20 cellular contexts compared by ENCODE assay signal in the genomic region with DNA sequence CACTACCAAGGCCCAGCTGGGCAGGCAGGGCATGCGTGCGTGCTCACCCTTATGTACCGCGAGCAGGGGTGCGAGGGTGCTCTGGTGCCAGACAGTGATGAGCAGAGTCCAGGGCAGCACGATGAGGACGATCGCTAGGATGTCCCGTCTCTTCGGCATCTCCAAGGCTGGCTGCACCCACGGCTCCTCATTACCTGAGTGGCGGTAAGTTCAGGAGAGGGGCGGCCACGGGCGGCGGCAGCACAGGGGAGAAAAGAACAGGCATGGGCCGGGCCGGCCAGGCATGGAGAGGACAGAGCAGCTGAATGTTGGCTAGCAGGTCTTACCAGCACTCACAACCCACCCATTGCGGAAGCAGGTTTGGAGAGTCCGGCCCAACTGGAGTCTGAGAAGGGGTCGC. TPM values are rescaled to one million over a fixed set of nuclear protein-coding genes. Genes with fewer than 3 reads are reported as not detected.
DNase-seq lines count a peak whose midpoint lies in the region; ATAC-seq lines count a peak whose summit lies in the region.
"Had no signal": no experiment of that assay in that cellular context is flagged by ENCODE, and none has a peak within 500 bp of the region (broad histone marks: within the 10 kb centered on the region; RNA-seq: fewer than 3 reads in every experiment).

No MANE protein-coding gene starts in this region.

- H3K27ac Mint-ChIP-seq in T-helper 2 cell treated with Interferon-gamma antibody and Interleukin-4, amounts not matched to agents 5 μg/mL and 100 μg/mL, for 36 hours: no peak overlapping the region
- H3K27ac Mint-ChIP-seq in activated T-helper 1 cell treated with anti-CD3 and anti-CD28 coated beads, Interleukin-12 subunit alpha, Interleukin-12 subunit beta, Interleukin-2, Interleukin-4 antibody, amounts not matched to agents 30 ng/mL and 10 ng/mL and 1 ng/mL, durations not matched to agents 14 hours and 24 hours and 36 hours: no peak overlapping the region
- H3K27ac Mint-ChIP-seq in naive thymus-derived CD4-positive, alpha-beta T cell: no peak overlapping the region

- H3K9me3 Mint-ChIP-seq in T-helper 2 cell treated with Interferon-gamma antibody and Interleukin-4, amounts not matched to agents 5 μg/mL and 100 μg/mL, for 36 hours: no peaks in the 10 kb centered on the region
- no peaks in the 10 kb centered on the region for H3K9me3 Mint-ChIP-seq in activated T-helper 1 cell treated with anti-CD3 and anti-CD28 coated beads, Interleukin-12 subunit alpha, Interleukin-12 subunit beta, Interleukin-2, Interleukin-4 antibody, amounts not matched to agents 30 ng/mL and 10 ng/mL and 1 ng/mL, durations not matched to agents 14 hours and 24 hours and 36 hours
- H3K9me3 Mint-ChIP-seq in naive thymus-derived CD4-positive, alpha-beta T cell: peaks cover 0 to 3% (median 0%) of the 10 kb centered on the region in 11 donors
- H3K9me3 Mint-ChIP-seq: CD4-positive, CD25-positive, alpha-beta regulatory T cell had no signal

- no peak for DNase-seq in T-helper 2 cell treated with Interferon-gamma antibody and Interleukin-4, amounts not matched to agents 5 μg/mL and 100 μg/mL, for 36 hours (ENCODE audit: low spot score)
- no peak for DNase-seq in T-helper 2 cell
- DNase-seq in activated T-helper 1 cell treated with anti-CD3 and anti-CD28 coated beads, Interleukin-12 subunit alpha, Interleukin-12 subunit beta, Interleukin-2, Interleukin-4 antibody, amounts not matched to agents 30 ng/mL and 10 ng/mL and 1 ng/mL, durations not matched to agents 14 hours and 24 hours and 36 hours (ENCODE audit: low spot score): no peak
- DNase-seq in naive thymus-derived CD4-positive, alpha-beta T cell: no peak
- no peak for DNase-seq in DMS114 treated with DMSO at 0.1 percent for 48 hours (lab: John Stamatoyannopoulos, UW; ENCODE audit: unreplicated experiment)
- DNase-seq in SW 1271 (lab: John Stamatoyannopoulos, UW): no peak
- DNase-seq: 8988T; CD4-positive, CD25-positive, alpha-beta regulatory T cell; EL; GOT3; MV-4-11; NCI-H1694 treated with DMSO at 0.1 percent for 48 hours; NCI-H510A; NCI-H774; Right ventricle myocardium superior had no signal

- POLR2A ChIA-PET in naive thymus-derived CD4-positive, alpha-beta T cell (lab: Charles Lee): no interaction called here

- CTCF ChIA-PET in naive thymus-derived CD4-positive, alpha-beta T cell (lab: Charles Lee): interaction anchor here (1.1 kb wide), 1 partner anchor 11 kb away, joined by 4 read pairs; no protein-coding TSS in a partner anchor

- peak overlapping the region in 5 of 11 experiments; percentile 19 to 66 (median 43); a peak in 7 of 22 replicates for H3K27ac ChIP-seq in BLaER1 treated with 17β-estradiol and CSF1 and Interleukin-3, amounts not matched to agents 10 nM and 100 nM
- H3K27ac ChIP-seq in naive thymus-derived CD4-positive, alpha-beta T cell (ENCODE audit: low read depth, low read length): no peak overlapping the region

- ATAC-seq in naive thymus-derived CD4-positive, alpha-beta T cell: peak; percentile 24
- ATAC-seq in HG03354 (IDR thresholded peaks at IDR 0.05; ENCODE audit: poor library complexity, severe bottlenecking, unreplicated experiment): no peak
- ATAC-seq: HepG2 had no signal

- H3K9me3 ChIP-seq in BLaER1 treated with 17β-estradiol and CSF1 and Interleukin-3, amounts not matched to agents 10 nM and 100 nM (replicated peaks in 1 of 11): peaks cover 0 to 5% (median 0%) of the 10 kb centered on the region in 11 experiments; a peak in 5 of 22 replicates
- H3K9me3 ChIP-seq in naive thymus-derived CD4-positive, alpha-beta T cell (ENCODE audit: control insufficient read depth in 2 of 3, low read length in 3 of 3): no peaks in the 10 kb centered on the region

- H3K4me1 ChIP-seq in BLaER1 treated with 17β-estradiol and CSF1 and Interleukin-3, amounts not matched to agents 10 nM and 100 nM: peaks cover 34 to 64% (median 54%) of the 10 kb centered on the region in 10 experiments
- H3K4me1 ChIP-seq in naive thymus-derived CD4-positive, alpha-beta T cell (ENCODE audit: control insufficient read depth in 2 of 2, insufficient read depth in 2 of 2, low read length in 2 of 2): peaks cover 13 to 29% of the 10 kb centered on the region in 2 donors

- no peaks in the 10 kb centered on the region for H3K36me3 ChIP-seq in BLaER1 treated with 17β-estradiol and CSF1 and Interleukin-3, amounts not matched to agents 10 nM and 100 nM
- H3K36me3 ChIP-seq in naive thymus-derived CD4-positive, alpha-beta T cell (ENCODE audit: control insufficient read depth in 2 of 3, insufficient read depth in 3 of 3, low read length in 3 of 3): no peaks in the 10 kb centered on the region

- no peak overlapping the region for H3K4me3 ChIP-seq in BLaER1 treated with 17β-estradiol and CSF1 and Interleukin-3, amounts not matched to agents 10 nM and 100 nM
- H3K4me3 ChIP-seq in naive thymus-derived CD4-positive, alpha-beta T cell (ENCODE audit: low read length): no peak overlapping the region

- intact Hi-C loops in activated T-helper 1 cell treated with anti-CD3 and anti-CD28 coated beads, Interleukin-12 subunit alpha, Interleukin-12 subunit beta, Interleukin-2, Interleukin-4 antibody, amounts not matched to agents 30 ng/mL and 10 ng/mL and 1 ng/mL, durations not matched to agents 14 hours and 24 hours and 36 hours (cut with micrococcal nuclease): no loop called here
- intact Hi-C loops in naive thymus-derived CD4-positive, alpha-beta T cell (cut with micrococcal nuclease): no loop called here

- peaks cover 25% of the 10 kb centered on the region for H3K4me1 Mint-ChIP-seq in T-helper 2 cell treated with Interferon-gamma antibody and Interleukin-4, amounts not matched to agents 5 μg/mL and 100 μg/mL, for 36 hours (ENCODE audit: low read depth)
- H3K4me1 Mint-ChIP-seq in activated T-helper 1 cell treated with anti-CD3 and anti-CD28 coated beads, Interleukin-12 subunit alpha, Interleukin-12 subunit beta, Interleukin-2, Interleukin-4 antibody, amounts not matched to agents 30 ng/mL and 10 ng/mL and 1 ng/mL, durations not matched to agents 14 hours and 24 hours and 36 hours (ENCODE audit: low read depth): peaks cover 16% of the 10 kb centered on the region
- H3K4me1 Mint-ChIP-seq in naive thymus-derived CD4-positive, alpha-beta T cell: peaks cover 18 to 23% (median 21%) of the 10 kb centered on the region in 7 donors

- H3K27me3 Mint-ChIP-seq in T-helper 2 cell treated with Interferon-gamma antibody and Interleukin-4, amounts not matched to agents 5 μg/mL and 100 μg/mL, for 36 hours (ENCODE audit: low read depth): peaks cover 9% of the 10 kb centered on the region
- peaks cover 17% of the 10 kb centered on the region for H3K27me3 Mint-ChIP-seq in activated T-helper 1 cell treated with anti-CD3 and anti-CD28 coated beads, Interleukin-12 subunit alpha, Interleukin-12 subunit beta, Interleukin-2, Interleukin-4 antibody, amounts not matched to agents 30 ng/mL and 10 ng/mL and 1 ng/mL, durations not matched to agents 14 hours and 24 hours and 36 hours (ENCODE audit: insufficient read depth)
- H3K27me3 Mint-ChIP-seq in naive thymus-derived CD4-positive, alpha-beta T cell: peaks cover 2 to 26% (median 13%) of the 10 kb centered on the region in 5 donors
- H3K27me3 Mint-ChIP-seq: CD4-positive, CD25-positive, alpha-beta regulatory T cell had no signal

- H3K4me3 Mint-ChIP-seq in T-helper 2 cell treated with Interferon-gamma antibody and Interleukin-4, amounts not matched to agents 5 μg/mL and 100 μg/mL, for 36 hours: peak overlapping the region; percentile 50
- H3K4me3 Mint-ChIP-seq in activated T-helper 1 cell treated with anti-CD3 and anti-CD28 coated beads, Interleukin-12 subunit alpha, Interleukin-12 subunit beta, Interleukin-2, Interleukin-4 antibody, amounts not matched to agents 30 ng/mL and 10 ng/mL and 1 ng/mL, durations not matched to agents 14 hours and 24 hours and 36 hours: peak overlapping the region; percentile 27
- peak overlapping the region in 6 of 10 donors; percentile 15 to 64 (median 40) for H3K4me3 Mint-ChIP-seq in naive thymus-derived CD4-positive, alpha-beta T cell
- H3K4me3 Mint-ChIP-seq: CD4-positive, CD25-positive, alpha-beta regulatory T cell had no signal

- no peaks in the 10 kb centered on the region for H3K36me3 Mint-ChIP-seq in T-helper 2 cell treated with Interferon-gamma antibody and Interleukin-4, amounts not matched to agents 5 μg/mL and 100 μg/mL, for 36 hours (ENCODE audit: low read depth)
- H3K36me3 Mint-ChIP-seq in activated T-helper 1 cell treated with anti-CD3 and anti-CD28 coated beads, Interleukin-12 subunit alpha, Interleukin-12 subunit beta, Interleukin-2, Interleukin-4 antibody, amounts not matched to agents 30 ng/mL and 10 ng/mL and 1 ng/mL, durations not matched to agents 14 hours and 24 hours and 36 hours (ENCODE audit: low read depth): no peaks in the 10 kb centered on the region
- no peaks in the 10 kb centered on the region for H3K36me3 Mint-ChIP-seq in naive thymus-derived CD4-positive, alpha-beta T cell
- H3K36me3 Mint-ChIP-seq: CD4-positive, CD25-positive, alpha-beta regulatory T cell had no signal

- H3K27me3 ChIP-seq in BLaER1 treated with 17β-estradiol and CSF1 and Interleukin-3, amounts not matched to agents 10 nM and 100 nM: peaks cover 68 to 99% (median 94%) of the 10 kb centered on the region in 11 experiments
- no peaks in the 10 kb centered on the region for H3K27me3 ChIP-seq in naive thymus-derived CD4-positive, alpha-beta T cell (ENCODE audit: control insufficient read depth in 2 of 2, insufficient read depth in 2 of 2, low read length in 2 of 2)

- H3K9ac ChIP-seq in BLaER1 treated with 17β-estradiol and CSF1 and Interleukin-3, amounts not matched to agents 10 nM and 100 nM: peak overlapping the region in 1 of 11 experiments; percentile 6; a peak in 1 of 22 replicates

- H4K20me1 ChIP-seq in BLaER1 treated with 17β-estradiol and CSF1 and Interleukin-3, amounts not matched to agents 10 nM and 100 nM: peaks cover 0 to 99% (median 82%) of the 10 kb centered on the region in 11 experiments; a peak in 18 of 22 replicates

- H3K4me2 ChIP-seq in BLaER1 treated with 17β-estradiol and CSF1 and Interleukin-3, amounts not matched to agents 10 nM and 100 nM: peak overlapping the region; percentile 64 to 86 (median 80)

RNA-seq across cellular contexts. Expression of gene B3GAT1, which starts 24.5 kb away (rescaled TPM):
- total RNA-seq in activated T-helper 1 cell treated with anti-CD3 and anti-CD28 coated beads, Interleukin-12 subunit alpha, Interleukin-12 subunit beta, Interleukin-2, Interleukin-4 antibody, amounts not matched to agents 30 ng/mL and 10 ng/mL and 1 ng/mL, durations not matched to agents 14 hours and 24 hours and 36 hours: 0.13 and 0.39 TPM in 2 replicates
- 1 to 10 TPM in 1 of 5 experiments, under 1 TPM in 3, not detected in 1; 0.08 to 3.1 (median 0.60) TPM for total RNA-seq in naive thymus-derived CD4-positive, alpha-beta T cell
- not detected for polyA plus RNA-seq in naive thymus-derived CD4-positive, alpha-beta T cell
- total RNA-seq: HepG2, OCI-LY7 had no signal
- polyA plus RNA-seq: AG04450; CD4-positive, CD25-positive, alpha-beta regulatory T cell; HepG2 had no signal

RNA-seq across cellular contexts. Expression of gene GLB1L2, which starts 55.7 kb away (rescaled TPM):
- 8.9 and 11.5 TPM in 2 replicates for total RNA-seq in activated T-helper 1 cell treated with anti-CD3 and anti-CD28 coated beads, Interleukin-12 subunit alpha, Interleukin-12 subunit beta, Interleukin-2, Interleukin-4 antibody, amounts not matched to agents 30 ng/mL and 10 ng/mL and 1 ng/mL, durations not matched to agents 14 hours and 24 hours and 36 hours
- 1 to 10 TPM in 4 of 5 experiments, under 1 TPM in 1; 0.34 to 2.4 (median 1.7) TPM for total RNA-seq in naive thymus-derived CD4-positive, alpha-beta T cell
- under 1 TPM; 0.26 to 0.57 TPM for polyA plus RNA-seq in naive thymus-derived CD4-positive, alpha-beta T cell
- total RNA-seq: OCI-LY7 had no signal
